ENCODE assay signal across 5 cellular contexts in genomic region chr2:18496516-18496915, GRCh38.
"Had no signal": no experiment of that assay in that cellular context is flagged by ENCODE, and none has a peak within 500 bp of the region (broad histone marks: within the 10 kb centered on the region; RNA-seq: fewer than 3 reads in every experiment).

No MANE protein-coding gene starts in this region.

- H3K4me3 ChIP-seq: K562 had no signal

- ATAC-seq: HepG2, K562 had no signal

- H3K9me3 Mint-ChIP-seq: IgD-negative memory B cell had no signal

- DNase-seq: IMR-90 had no signal

- H3K36me3 Mint-ChIP-seq: IgD-negative memory B cell had no signal

- H3K4me1 Mint-ChIP-seq: IgD-negative memory B cell had no signal

- H3K27ac Mint-ChIP-seq: IgD-negative memory B cell had no signal

- H3K27ac ChIP-seq: HL-60 had no signal

- H3K4me3 Mint-ChIP-seq: IgD-negative memory B cell had no signal
